In the genomic region with DNA sequence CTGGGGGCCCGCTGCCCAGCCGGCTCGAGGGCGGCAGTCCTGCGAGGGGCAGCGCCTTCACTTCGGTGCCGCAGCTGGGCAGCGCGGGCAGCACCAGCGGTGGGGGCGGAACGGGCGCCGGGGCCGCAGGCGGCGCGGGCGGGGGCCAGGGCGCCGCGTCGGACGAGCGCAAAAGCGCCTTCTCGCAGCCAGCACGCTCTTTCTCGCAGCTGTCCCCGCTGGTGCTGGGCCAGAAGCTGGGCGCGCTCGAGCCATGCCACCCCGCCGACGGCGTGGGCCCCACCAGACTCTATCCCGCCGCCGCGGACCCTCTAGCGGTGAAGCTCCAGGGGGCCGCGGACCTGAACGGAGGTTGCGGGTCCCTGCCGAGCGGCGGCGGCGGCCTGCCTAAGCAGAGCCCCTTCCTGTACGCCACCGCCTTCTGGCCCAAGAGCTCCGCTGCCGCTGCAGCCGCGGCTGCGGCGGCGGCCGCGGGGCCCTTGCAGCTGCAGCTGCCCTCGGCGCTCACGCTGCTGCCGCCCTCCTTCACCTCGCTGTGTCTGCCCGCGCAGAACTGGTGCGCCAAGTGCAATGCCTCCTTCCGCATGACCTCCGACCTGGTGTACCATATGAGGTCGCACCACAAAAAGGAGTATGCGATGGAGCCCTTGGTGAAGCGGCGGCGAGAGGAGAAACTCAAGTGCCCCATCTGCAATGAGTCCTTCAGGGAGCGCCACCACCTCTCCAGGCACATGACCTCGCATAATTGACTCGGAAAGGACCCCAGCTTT, we compare ENCODE assay signal across 8 cellular contexts. TPM values are rescaled to one million over a fixed set of nuclear protein-coding genes. Genes with fewer than 3 reads are reported as not detected.
DNase-seq lines count a peak whose midpoint lies in the region; TF ChIP-seq lines count a peak whose summit lies in the region.

No MANE protein-coding gene starts in this region.

- DNase-seq in GM13977 (ENCODE audit: low spot score) (peak; percentile 66), HFF-Myc (ENCODE audit: extremely low read depth, low read depth) (no peak), NCI-H146 (lab: John Stamatoyannopoulos, UW) (peak; percentile 78), fibroblast of the aortic adventitia (ENCODE audit: low read depth) (no peak), NCI-H1436 treated with DMSO at 0.1 percent for 48 hours (lab: John Stamatoyannopoulos, UW) (no peak), HK-2 (ENCODE audit: unreplicated experiment) (no peak)
- peak; percentile 65 to 67 for DNase-seq in activated T-cell treated with anti-CD3 and anti-CD28 coated beads, Interleukin-2, amount 50 U/mL, for 48 hours

- H3K27me3 ChIP-seq in parathyroid adenoma (ENCODE audit: control insufficient read depth, insufficient read depth, low read length): peaks cover 4% of the 10 kb centered on the region

- TF ChIP-seq CTCF in GM13977 (IDR thresholded peaks at IDR 0.05; ENCODE audit: extremely low read depth, insufficient read depth, missing control alignments) (no peak), HFF-Myc (IDR thresholded peaks at IDR 0.05; ENCODE audit: low read depth, low read length, missing control alignments) (no peak), fibroblast of the aortic adventitia (IDR thresholded peaks at IDR 0.05; ENCODE audit: insufficient read depth, low read length) (no peak), parathyroid adenoma (IDR thresholded peaks at IDR 0.05) (no peak)

- peak overlapping the region; percentile 51 for H3K4me3 ChIP-seq in HFF-Myc (replicated peaks; ENCODE audit: low read depth, low read length)
- peak overlapping the region; percentile 64 for H3K4me3 ChIP-seq in fibroblast of the aortic adventitia (ENCODE audit: low read depth, low read length)
- no peak overlapping the region for H3K4me3 ChIP-seq in parathyroid adenoma (ENCODE audit: low read depth, low read length)

- no peaks in the 10 kb centered on the region for H3K9me3 ChIP-seq in parathyroid adenoma (ENCODE audit: control insufficient read depth, low read length)

- no peak overlapping the region for H3K27ac ChIP-seq in parathyroid adenoma

- H3K4me1 ChIP-seq in parathyroid adenoma: no peaks in the 10 kb centered on the region

- in situ Hi-C loops in GM13977 (cut with MboI; ENCODE audit: low pct_unique_long_range_greater_than_20kb, low sequenced_read_pairs, unreplicated experiment): loop anchor here (25.0 kb wide), 1 partner anchor 1266 kb away; the partner anchor contains the start of gene PAQR3

- no peaks in the 10 kb centered on the region for H3K36me3 ChIP-seq in parathyroid adenoma (ENCODE audit: control insufficient read depth, insufficient read depth, low read length)

- peak overlapping the region; percentile 46 for H2AFZ ChIP-seq in parathyroid adenoma

- H3K9ac ChIP-seq in parathyroid adenoma: no peak overlapping the region

- H3K4me2 ChIP-seq in parathyroid adenoma (ENCODE audit: low read length): peak overlapping the region; percentile 66

- no peaks in the 10 kb centered on the region for H3K79me2 ChIP-seq in parathyroid adenoma

RNA-seq across cellular contexts. Expression of gene PRDM8, which starts 5.7 kb away (rescaled TPM):
- 7.8 and 15.6 TPM in 2 replicates for total RNA-seq in fibroblast of the aortic adventitia (ENCODE audit: low replicate concordance)

Comparison
In these comparisons a context has a peak if more than half of its experiments do, and no peak if none do; other contexts are left out.
1. DNase-seq: peak in GM13977 (single experiment), NCI-H146 (single experiment) and activated T-cell treated with anti-CD3 and anti-CD28 coated beads, Interleukin-2, amount 50 U/mL, for 48 hours (2 of 2); none in HFF-Myc (single experiment), fibroblast of the aortic adventitia (single experiment), NCI-H1436 treated with DMSO at 0.1 percent for 48 hours (single experiment) and HK-2 (single experiment).